25 cellular contexts compared by ENCODE assay signal in the genomic region with DNA sequence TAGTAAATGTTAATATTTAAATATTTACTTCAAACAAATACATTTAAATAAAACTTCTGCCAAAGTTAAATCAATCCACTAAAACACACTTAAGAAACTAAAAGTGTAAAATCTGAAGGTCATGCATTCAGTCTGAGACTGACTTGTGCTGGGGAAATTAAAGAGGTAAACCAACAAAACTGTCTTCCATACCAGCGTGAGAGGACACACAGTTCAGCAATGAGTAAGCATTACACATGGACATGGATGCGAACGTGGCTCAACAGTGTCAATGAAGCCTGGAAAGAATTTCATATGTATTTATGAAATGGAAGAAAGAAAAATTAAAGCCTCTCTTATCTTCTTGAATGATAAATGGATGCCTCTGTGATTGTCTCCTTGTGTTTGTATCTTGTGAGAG.
DNase-seq lines count a peak whose midpoint lies in the region.
"Had no signal": no experiment of that assay in that cellular context is flagged by ENCODE, and none has a peak within 500 bp of the region (broad histone marks: within the 10 kb centered on the region; RNA-seq: fewer than 3 reads in every experiment).

No MANE protein-coding gene starts in this region.

- H3K27me3 ChIP-seq in MG63 = no peaks in the 10 kb centered on the region
- H3K27me3 ChIP-seq: BE2C; BLaER1; BLaER1 treated with 17β-estradiol and CSF1 and Interleukin-3, amounts not matched to agents 10 nM and 100 nM had no signal

- peak; percentile 50 for DNase-seq in NCI-H460 (ENCODE audit: extremely low read depth, low read depth)
- DNase-seq in MG63 = no peak
- DNase-seq: 8988T; ACHN; AML-193; BE2C; C1 segment of cervical spinal cord; Caco-2; Calu3; CD4-positive, alpha-beta memory T cell; CD4-positive, alpha-beta T cell; CD4-positive, CD25-positive, alpha-beta regulatory T cell; CD8-positive, alpha-beta memory T cell; CD8-positive, alpha-beta T cell; COR-L47; DMS 273 treated with DMSO at 0.1 percent for 48 hours; DMS153; DMS53; DMS79; DMS79 treated with DMSO at 0.1 percent for 48 hours; DND-41; EL had no signal

- no peaks in the 10 kb centered on the region for H3K36me3 ChIP-seq in MG63
- H3K36me3 ChIP-seq: BE2C; BLaER1; BLaER1 treated with 17β-estradiol and CSF1 and Interleukin-3, amounts not matched to agents 10 nM and 100 nM had no signal

- H3K4me3 ChIP-seq in MG63 = no peak overlapping the region
- H3K4me3 ChIP-seq: A549; BLaER1; BLaER1 treated with 17β-estradiol and CSF1 and Interleukin-3, amounts not matched to agents 10 nM and 100 nM had no signal

- no peaks in the 10 kb centered on the region for H3K9me3 ChIP-seq in MG63
- H3K9me3 ChIP-seq: BE2C; BLaER1; BLaER1 treated with 17β-estradiol and CSF1 and Interleukin-3, amounts not matched to agents 10 nM and 100 nM; Caco-2 had no signal
